In genomic region chr12:119727600-119728436, GRCh38 we compare ENCODE assay signal across 25 cellular contexts. TPM values are rescaled to one million over a fixed set of nuclear protein-coding genes. Genes with fewer than 3 reads are reported as not detected.
DNase-seq lines count a peak whose midpoint lies in the region; ATAC-seq, FAIRE-seq and TF ChIP-seq lines count a peak whose summit lies in the region.
"Had no signal": no experiment of that assay in that cellular context is flagged by ENCODE, and none has a peak within 500 bp of the region (broad histone marks: within the 10 kb centered on the region; RNA-seq: fewer than 3 reads in every experiment).

No MANE protein-coding gene starts in this region.

- H3K27ac ChIP-seq in naive thymus-derived CD4-positive, alpha-beta T cell (ENCODE audit: low read depth, low read length): no peak overlapping the region
- H3K27ac ChIP-seq: body of pancreas, lower lobe of right lung, upper lobe of right lung had no signal

- H3K27me3 Mint-ChIP-seq in naive thymus-derived CD4-positive, alpha-beta T cell: no peaks in the 10 kb centered on the region
- H3K27me3 Mint-ChIP-seq: activated B cell treated with CpG ODN at 0.5 μM for 24 hours; effector memory CD8-positive, alpha-beta T cell; natural killer cell treated with Interleukin-12 subunit alpha and Interleukin-12 subunit beta and Interleukin-15 and Interleukin-18, amount 100 ng/mL, for 72 hours had no signal

- H3K4me3 ChIP-seq in fibroblast of mammary gland (ENCODE audit: control insufficient read depth, low read depth, low read length): no peak overlapping the region
- no peak overlapping the region for H3K4me3 ChIP-seq in naive thymus-derived CD4-positive, alpha-beta T cell (ENCODE audit: low read length)
- H3K4me3 ChIP-seq: body of pancreas, K562, lower lobe of right lung, upper lobe of right lung had no signal

- no peaks in the 10 kb centered on the region for H3K36me3 ChIP-seq in naive thymus-derived CD4-positive, alpha-beta T cell (ENCODE audit: control insufficient read depth in 2 of 3, insufficient read depth in 3 of 3, low read length in 3 of 3)
- H3K36me3 ChIP-seq: lower lobe of right lung, upper lobe of right lung had no signal

- peaks cover 0 to 16% (median 0%) of the 10 kb centered on the region in 5 donors for H3K36me3 Mint-ChIP-seq in naive thymus-derived CD4-positive, alpha-beta T cell
- H3K36me3 Mint-ChIP-seq: natural killer cell treated with Interleukin-12 subunit alpha and Interleukin-12 subunit beta and Interleukin-15 and Interleukin-18, amount 100 ng/mL, for 72 hours had no signal

- CTCF ChIA-PET in naive thymus-derived CD4-positive, alpha-beta T cell (lab: Charles Lee): no interaction called here

- no peak for ATAC-seq in HG02642 (IDR thresholded peaks at IDR 0.05; ENCODE audit: poor library complexity, unreplicated experiment)
- no peak for ATAC-seq in naive thymus-derived CD4-positive, alpha-beta T cell
- ATAC-seq: activated T-cell treated with anti-CD3 and anti-CD28 coated beads, Interleukin-2, amount 50 U/mL, for 4 hours; body of pancreas; effector memory CD8-positive, alpha-beta T cell; K562; natural killer cell treated with Interleukin-12 subunit alpha and Interleukin-12 subunit beta and Interleukin-15 and Interleukin-18, amount 100 ng/mL, for 72 hours; upper lobe of right lung had no signal

- POLR2A ChIA-PET in naive thymus-derived CD4-positive, alpha-beta T cell (lab: Charles Lee): interaction anchor here (1.3 kb wide), 1 partner anchor 558 kb away, joined by 3 read pairs; no protein-coding TSS in a partner anchor

- H3K4me1 ChIP-seq in naive thymus-derived CD4-positive, alpha-beta T cell (ENCODE audit: control insufficient read depth in 2 of 2, insufficient read depth in 2 of 2, low read length in 2 of 2): no peaks in the 10 kb centered on the region
- H3K4me1 ChIP-seq: body of pancreas, lower lobe of right lung, upper lobe of right lung had no signal

- no peak overlapping the region for H3K4me3 Mint-ChIP-seq in naive thymus-derived CD4-positive, alpha-beta T cell
- H3K4me3 Mint-ChIP-seq: activated B cell treated with CpG ODN at 0.5 μM for 24 hours; activated T-cell treated with anti-CD3 and anti-CD28 coated beads, Interleukin-2, amount 50 U/mL, for 4 hours; CD14-positive monocyte; effector memory CD8-positive, alpha-beta T cell; H9; natural killer cell treated with Interleukin-12 subunit alpha and Interleukin-12 subunit beta and Interleukin-15 and Interleukin-18, amount 100 ng/mL, for 72 hours had no signal

- intact Hi-C loops in naive thymus-derived CD4-positive, alpha-beta T cell (cut with micrococcal nuclease): no loop called here

- H3K4me1 Mint-ChIP-seq in naive thymus-derived CD4-positive, alpha-beta T cell: peaks cover 0 to 6% (median 0%) of the 10 kb centered on the region in 7 donors
- H3K4me1 Mint-ChIP-seq: H9 had no signal

- H3K9me3 ChIP-seq in naive thymus-derived CD4-positive, alpha-beta T cell (ENCODE audit: control insufficient read depth in 2 of 3, low read length in 3 of 3): no peaks in the 10 kb centered on the region
- H3K9me3 ChIP-seq: body of pancreas, lower lobe of right lung, upper lobe of right lung had no signal

- no peak for TF ChIP-seq CTCF in fibroblast of mammary gland (conservative IDR thresholded peaks at IDR 0.05; ENCODE audit: control insufficient read depth, insufficient read depth, low read depth, low read length)

- H3K27ac Mint-ChIP-seq in naive thymus-derived CD4-positive, alpha-beta T cell: peak overlapping the region in 1 of 9 donors; percentile 44
- H3K27ac Mint-ChIP-seq: activated B cell treated with CpG ODN at 0.5 μM for 24 hours; effector memory CD8-positive, alpha-beta T cell; H9; natural killer cell treated with Interleukin-12 subunit alpha and Interleukin-12 subunit beta and Interleukin-15 and Interleukin-18, amount 100 ng/mL, for 72 hours had no signal

- H3K9me3 Mint-ChIP-seq in naive thymus-derived CD4-positive, alpha-beta T cell: no peaks in the 10 kb centered on the region
- H3K9me3 Mint-ChIP-seq: activated B cell treated with CpG ODN at 0.5 μM for 24 hours; activated T-cell treated with anti-CD3 and anti-CD28 coated beads, Interleukin-2, amount 50 U/mL, for 4 hours; CD14-positive monocyte; effector memory CD8-positive, alpha-beta T cell; H9; natural killer cell treated with Interleukin-12 subunit alpha and Interleukin-12 subunit beta and Interleukin-15 and Interleukin-18, amount 100 ng/mL, for 72 hours had no signal

- no peaks in the 10 kb centered on the region for H3K27me3 ChIP-seq in naive thymus-derived CD4-positive, alpha-beta T cell (ENCODE audit: control insufficient read depth in 2 of 2, insufficient read depth in 2 of 2, low read length in 2 of 2)
- H3K27me3 ChIP-seq: body of pancreas, upper lobe of right lung had no signal

- DNase-seq in RCC 7860 (ENCODE audit: low spot score) (peak; percentile 16), fibroblast of mammary gland (ENCODE audit: low read depth) (peak; percentile 4), occipital lobe (lab: John Stamatoyannopoulos, UW) (peak; percentile 52), RPMI8226 (no peak), SKM-1 treated with dmso at 0.1 percent for 144 hours (lab: John Stamatoyannopoulos, UW; ENCODE audit: unreplicated experiment) (no peak)
- DNase-seq in naive thymus-derived CD4-positive, alpha-beta T cell: no peak
- DNase-seq: activated B cell treated with CpG ODN at 0.5 μM for 24 hours; activated CD4-positive, alpha-beta T cell treated with anti-CD3 and anti-CD28 coated beads, Interleukin-2, amount 50 U/mL, for 1 hour; activated T-cell treated with anti-CD3 and anti-CD28 coated beads, Interleukin-2, amount 50 U/mL, for 4 hours; body of pancreas; effector memory CD8-positive, alpha-beta T cell; EL; H9; lower lobe of right lung; NCI-H2029 treated with DMSO at 0.1 percent for 48 hours; NCI-H2227 treated with DMSO at 0.1 percent for 48 hours; T-helper 1 cell; upper lobe of right lung had no signal

- no peak for FAIRE-seq in RCC 7860 (lab: Jason Lieb, UNC)
- FAIRE-seq: D721Med, HTR-8/SVneo, K562, keratinocyte had no signal

RNA-seq across cellular contexts. Expression of gene PRKAB1, which starts 59.9 kb away (rescaled TPM):
- 16.8 TPM for total RNA-seq in occipital lobe
- 10 to 100 TPM; 23.5 to 48.7 (median 43.3) TPM for total RNA-seq in naive thymus-derived CD4-positive, alpha-beta T cell
- polyA plus RNA-seq in naive thymus-derived CD4-positive, alpha-beta T cell: 10 to 100 TPM; 35.9 to 54.7 TPM

Comparison
In these comparisons a context has a peak if more than half of its experiments do, and no peak if none do; other contexts are left out.
1. DNase-seq: peak in RCC 7860 (single experiment), fibroblast of mammary gland (single experiment) and occipital lobe (single experiment); none in naive thymus-derived CD4-positive, alpha-beta T cell (0 of 9), RPMI8226 (single experiment) and SKM-1 treated with dmso at 0.1 percent for 144 hours (single experiment).